10 cellular contexts compared by ENCODE assay signal in the genomic region with DNA sequence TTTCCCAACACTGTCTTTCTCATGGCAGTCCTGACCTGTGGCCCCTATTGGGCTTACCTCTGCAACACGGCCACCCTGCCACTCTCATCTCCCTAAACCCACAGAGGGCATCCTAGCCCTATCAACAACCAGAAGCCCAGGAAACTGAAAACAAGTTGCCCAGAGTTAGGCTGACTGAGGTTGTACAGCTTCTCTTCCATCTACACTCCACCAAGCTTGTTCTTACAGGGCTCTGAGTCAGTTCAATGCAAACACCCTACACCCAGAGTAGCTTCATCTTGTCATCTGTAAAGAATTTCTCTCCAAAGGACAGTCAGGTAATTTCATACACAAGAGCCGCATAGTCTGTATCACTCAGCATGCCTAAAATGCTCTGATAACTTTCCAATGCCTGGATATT.
DNase-seq lines count a peak whose midpoint lies in the region; ATAC-seq and TF ChIP-seq lines count a peak whose summit lies in the region.
"Had no signal": no experiment of that assay in that cellular context is flagged by ENCODE, and none has a peak within 500 bp of the region (broad histone marks: within the 10 kb centered on the region; RNA-seq: fewer than 3 reads in every experiment).

No MANE protein-coding gene starts in this region.

- H3K27me3 ChIP-seq in kidney epithelial cell (ENCODE audit: control insufficient read depth, insufficient read depth, low read length): no peaks in the 10 kb centered on the region
- no peaks in the 10 kb centered on the region for H3K27me3 ChIP-seq in thymus (ENCODE audit: control insufficient read depth, insufficient read depth)

- H3K36me3 Mint-ChIP-seq in activated CD4-positive, alpha-beta T cell treated with anti-CD3 and anti-CD28 coated beads, Interleukin-2, amount 10 ng/mL, durations not matched to agents 24 days and 14 days (ENCODE audit: low read depth): peaks cover 89% of the 10 kb centered on the region
- H3K36me3 Mint-ChIP-seq in activated naive CD8-positive, alpha-beta T cell treated with anti-CD3 and anti-CD28 coated beads, Interleukin-2, amount 50 U/mL, for 24 hours (ENCODE audit: low read depth): peaks cover 66% of the 10 kb centered on the region

- peak overlapping the region; percentile 61 for H3K27ac Mint-ChIP-seq in activated CD4-positive, alpha-beta T cell treated with anti-CD3 and anti-CD28 coated beads, Interleukin-2, amount 10 ng/mL, durations not matched to agents 24 days and 14 days
- peak overlapping the region; percentile 38 for H3K27ac Mint-ChIP-seq in activated naive CD8-positive, alpha-beta T cell treated with anti-CD3 and anti-CD28 coated beads, Interleukin-2, amount 50 U/mL, for 24 hours

- TF ChIP-seq CTCF in kidney epithelial cell (IDR thresholded peaks at IDR 0.05; ENCODE audit: insufficient read depth, low read length, poor library complexity, severe bottlenecking): no peak

- intact Hi-C loops in activated CD4-positive, alpha-beta T cell treated with anti-CD3 and anti-CD28 coated beads, Interleukin-2, amount 10 ng/mL, durations not matched to agents 24 days and 14 days (cut with micrococcal nuclease): loop anchor here (5.0 kb wide), 1 partner anchor 40 kb away; no protein-coding TSS in a partner anchor

- peak overlapping the region; percentile 83 for H3K27ac ChIP-seq in thymus (ENCODE audit: low read depth)

- H3K4me3 Mint-ChIP-seq in activated CD4-positive, alpha-beta T cell treated with anti-CD3 and anti-CD28 coated beads, Interleukin-2, amount 10 ng/mL, durations not matched to agents 24 days and 14 days: peak overlapping the region; percentile 2
- H3K4me3 Mint-ChIP-seq in activated naive CD8-positive, alpha-beta T cell treated with anti-CD3 and anti-CD28 coated beads, Interleukin-2, amount 50 U/mL, for 24 hours: no peak overlapping the region

- H3K36me3 ChIP-seq in kidney epithelial cell (ENCODE audit: control insufficient read depth, insufficient read depth, low read length) (peaks cover 8% of the 10 kb centered on the region), thymus (ENCODE audit: control insufficient read depth, insufficient read depth) (peaks cover 37% of the 10 kb centered on the region)

- H3K4me1 ChIP-seq in thymus (ENCODE audit: control insufficient read depth, insufficient read depth, low read length): peaks cover 4% of the 10 kb centered on the region

- H3K4me3 ChIP-seq in kidney epithelial cell (ENCODE audit: low read depth, low read length): no peak overlapping the region
- H3K4me3 ChIP-seq in thymus (ENCODE audit: low read length): no peak overlapping the region

- H3K9me3 ChIP-seq in thymus (ENCODE audit: control insufficient read depth): no peaks in the 10 kb centered on the region

- ATAC-seq in activated naive CD8-positive, alpha-beta T cell treated with anti-CD3 and anti-CD28 coated beads, Interleukin-2, amount 50 U/mL, for 24 hours: peak; percentile 7
- no peak for ATAC-seq in GM19328 (IDR thresholded peaks at IDR 0.05; ENCODE audit: unreplicated experiment)

- WGBS in thymus: 81% methylated on average over 2 of the region's 2 CpGs

- no peaks in the 10 kb centered on the region for H3K27me3 Mint-ChIP-seq in activated CD4-positive, alpha-beta T cell treated with anti-CD3 and anti-CD28 coated beads, Interleukin-2, amount 10 ng/mL, durations not matched to agents 24 days and 14 days
- H3K27me3 Mint-ChIP-seq in activated naive CD8-positive, alpha-beta T cell treated with anti-CD3 and anti-CD28 coated beads, Interleukin-2, amount 50 U/mL, for 24 hours: no peaks in the 10 kb centered on the region

- H3K9me3 Mint-ChIP-seq in activated CD4-positive, alpha-beta T cell treated with anti-CD3 and anti-CD28 coated beads, Interleukin-2, amount 10 ng/mL, durations not matched to agents 24 days and 14 days: peaks cover 18% of the 10 kb centered on the region
- H3K9me3 Mint-ChIP-seq in activated naive CD8-positive, alpha-beta T cell treated with anti-CD3 and anti-CD28 coated beads, Interleukin-2, amount 50 U/mL, for 24 hours: peaks cover 4% of the 10 kb centered on the region

- peaks cover 72% of the 10 kb centered on the region for H3K4me1 Mint-ChIP-seq in activated CD4-positive, alpha-beta T cell treated with anti-CD3 and anti-CD28 coated beads, Interleukin-2, amount 10 ng/mL, durations not matched to agents 24 days and 14 days
- H3K4me1 Mint-ChIP-seq in activated naive CD8-positive, alpha-beta T cell treated with anti-CD3 and anti-CD28 coated beads, Interleukin-2, amount 50 U/mL, for 24 hours: peaks cover 73% of the 10 kb centered on the region

- DNase-seq in activated CD4-positive, alpha-beta T cell treated with anti-CD3 and anti-CD28 coated beads, Interleukin-2, amount 10 ng/mL, durations not matched to agents 24 days and 14 days: peak; percentile 68
- no peak for DNase-seq in activated CD4-positive, alpha-beta T cell treated with anti-CD3 and anti-CD28 coated beads, Interleukin-2, amount 50 U/mL, for 4 hours
- DNase-seq in activated naive CD8-positive, alpha-beta T cell treated with anti-CD3 and anti-CD28 coated beads, Interleukin-2, amount 50 U/mL, for 24 hours: no peak
- DNase-seq in kidney epithelial cell (ENCODE audit: low read depth) (peak; percentile 67), GM19240 (ENCODE audit: insufficient read length, low spot score) (no peak), GF-D8 (lab: John Stamatoyannopoulos, UW) (no peak)
- DNase-seq: C1 segment of cervical spinal cord; stimulated activated CD4-positive, alpha-beta T cell treated with anti-CD3 and anti-CD28 coated beads, Interleukin-1b, Interleukin-23, amount 100 ng/mL, for 48 hours had no signal

Comparison
In these comparisons a context has a peak if more than half of its experiments do, and no peak if none do; other contexts are left out.
1. DNase-seq: peak in activated CD4-positive, alpha-beta T cell treated with anti-CD3 and anti-CD28 coated beads, Interleukin-2, amount 10 ng/mL, durations not matched to agents 24 days and 14 days (single experiment) and kidney epithelial cell (single experiment); none in activated CD4-positive, alpha-beta T cell treated with anti-CD3 and anti-CD28 coated beads, Interleukin-2, amount 50 U/mL, for 4 hours (0 of 2), activated naive CD8-positive, alpha-beta T cell treated with anti-CD3 and anti-CD28 coated beads, Interleukin-2, amount 50 U/mL, for 24 hours (single experiment), GM19240 (single experiment) and GF-D8 (single experiment).